In the genomic region with DNA sequence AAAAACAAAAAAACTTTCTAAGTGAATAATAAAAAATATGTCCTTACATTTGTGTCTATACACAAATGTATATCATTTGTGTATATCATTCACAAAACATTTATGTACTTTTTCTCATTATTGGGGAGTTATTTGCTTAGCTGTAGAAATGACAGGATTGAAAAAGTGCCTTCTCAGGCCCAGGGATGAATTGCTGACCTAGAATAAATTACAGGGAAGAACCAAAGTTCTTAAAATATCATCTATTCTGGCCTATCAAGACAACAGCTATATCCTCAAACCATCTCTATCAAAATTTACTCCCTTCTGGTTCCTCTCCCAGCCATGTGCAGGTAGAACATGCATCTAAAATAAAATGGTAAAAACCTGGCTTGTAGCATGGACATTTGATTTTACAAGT, we compare ENCODE assay signal across 22 cellular contexts. TPM values are rescaled to one million over a fixed set of nuclear protein-coding genes. Genes with fewer than 3 reads are reported as not detected.
DNase-seq lines count a peak whose midpoint lies in the region; ATAC-seq and TF ChIP-seq lines count a peak whose summit lies in the region.
"Had no signal": no experiment of that assay in that cellular context is flagged by ENCODE, and none has a peak within 500 bp of the region (broad histone marks: within the 10 kb centered on the region; RNA-seq: fewer than 3 reads in every experiment).

No MANE protein-coding gene starts in this region.

- H3K9ac ChIP-seq in DND-41 (ENCODE audit: low read depth, low read length): no peak overlapping the region
- no peak overlapping the region for H3K9ac ChIP-seq in neural progenitor cell

- H3K27ac Mint-ChIP-seq in IgD-negative memory B cell (peak overlapping the region in 2 of 3 donors; percentile 60 to 71), T-cell (peak overlapping the region; percentile 27 to 39), neural progenitor cell (no peak overlapping the region)

- H3K36me3 Mint-ChIP-seq in IgD-negative memory B cell (no peaks in the 10 kb centered on the region), T-cell (no peaks in the 10 kb centered on the region), neural progenitor cell (peaks cover 3% of the 10 kb centered on the region)

- H3K9me3 Mint-ChIP-seq in IgD-negative memory B cell (no peaks in the 10 kb centered on the region), T-cell (no peaks in the 10 kb centered on the region), neural progenitor cell (no peaks in the 10 kb centered on the region)
- H3K9me3 Mint-ChIP-seq: CD4-positive, alpha-beta memory T cell had no signal

- H3K9me3 ChIP-seq in DND-41 (ENCODE audit: insufficient read depth, low read length, severe bottlenecking) (no peaks in the 10 kb centered on the region), neural progenitor cell (ENCODE audit: low read depth) (no peaks in the 10 kb centered on the region)
- H3K9me3 ChIP-seq: Caco-2 had no signal

- H3K4me1 Mint-ChIP-seq in IgD-negative memory B cell (peaks cover 16 to 19% (median 18%) of the 10 kb centered on the region in 3 donors), T-cell (peaks cover 24 to 28% (median 26%) of the 10 kb centered on the region in 3 donors), neural progenitor cell (peaks cover 25% of the 10 kb centered on the region)

- no peak for TF ChIP-seq CTCF in DND-41 (IDR thresholded peaks at IDR 0.05; ENCODE audit: borderline replicate concordance, extremely low read depth, low read length, poor library complexity, severe bottlenecking)
- TF ChIP-seq CTCF in neural progenitor cell (IDR thresholded peaks at IDR 0.05): no peak

- POLR2A ChIA-PET in T-cell (lab: Charles Lee): no interaction called here

- peaks cover 31% of the 10 kb centered on the region for H3K79me2 ChIP-seq in DND-41 (ENCODE audit: insufficient read depth, low read length)
- peaks cover 28% of the 10 kb centered on the region for H3K79me2 ChIP-seq in neural progenitor cell (ENCODE audit: low read depth)

- H3K36me3 ChIP-seq in DND-41 (ENCODE audit: insufficient read depth, low read length) (no peaks in the 10 kb centered on the region; the same call in 1 of the 2 replicates), neural progenitor cell (no peaks in the 10 kb centered on the region)

- H3K4me1 ChIP-seq in DND-41 (ENCODE audit: insufficient read depth, low read length): peaks cover 26% of the 10 kb centered on the region
- H3K4me1 ChIP-seq in neural progenitor cell: peaks cover 18% of the 10 kb centered on the region

- no peaks in the 10 kb centered on the region for H3K27me3 Mint-ChIP-seq in IgD-negative memory B cell
- peaks cover 14 to 15% of the 10 kb centered on the region in 2 donors for H3K27me3 Mint-ChIP-seq in T-cell
- H3K27me3 Mint-ChIP-seq in neural progenitor cell (ENCODE audit: insufficient read depth, low read depth): peaks cover 3% of the 10 kb centered on the region

- H3K27ac ChIP-seq in DND-41 (ENCODE audit: low read length): no peak overlapping the region
- no peak overlapping the region for H3K27ac ChIP-seq in neural progenitor cell

- ATAC-seq in DND-41 (ENCODE audit: insufficient read depth, low read depth) (no peak), T-cell (replicated peaks in 1 of 4) (no peak), GM19397 (IDR thresholded peaks at IDR 0.05; ENCODE audit: unreplicated experiment) (no peak), GM21381 (IDR thresholded peaks at IDR 0.05; ENCODE audit: unreplicated experiment) (no peak)
- ATAC-seq: HCT116, PC-3 had no signal

- CTCF ChIA-PET in T-cell (lab: Charles Lee): interaction anchor here in 1 of 2 donors (3.5 kb wide), 1 partner anchor 17 kb away, joined by 40 read pairs; no protein-coding TSS in a partner anchor

- peak overlapping the region; percentile 56 for H2AFZ ChIP-seq in DND-41 (ENCODE audit: low read depth, low read length)
- no peak overlapping the region for H2AFZ ChIP-seq in neural progenitor cell (replicated peaks)

- H3K4me3 ChIP-seq in DND-41 (ENCODE audit: low read depth in 1 of 2, low read length in 2 of 2) (no peak overlapping the region), neural progenitor cell (no peak overlapping the region)
- H3K4me3 ChIP-seq: SK-N-MC had no signal

- peak overlapping the region in 2 of 4 donors; percentile 16 to 56 for H3K4me3 Mint-ChIP-seq in IgD-negative memory B cell
- H3K4me3 Mint-ChIP-seq in T-cell: no peak overlapping the region
- H3K4me3 Mint-ChIP-seq in neural progenitor cell: peak overlapping the region; percentile 28

- no peak overlapping the region for H3K4me2 ChIP-seq in DND-41 (ENCODE audit: insufficient read depth, low read length)
- H3K4me2 ChIP-seq in neural progenitor cell: no peak overlapping the region

- no peak for DNase-seq in DND-41
- no peak for DNase-seq in T-cell
- no peak for DNase-seq in neural progenitor cell (ENCODE audit: low spot score)
- no peak for DNase-seq in globus pallidus (ENCODE audit: low spot score)
- DNase-seq: Caco-2; CD4-positive, alpha-beta memory T cell; DMS 273 treated with DMSO at 0.1 percent for 48 hours; DMS79 treated with DMSO at 0.1 percent for 48 hours; KG1; NCI-H1105; NCI-H2029 treated with DMSO at 0.1 percent for 48 hours; NCI-H345; NCI-H524; NCI-H82; PC-3; RPMI8226; SHP77 treated with DMSO at 0.1 percent for 48 hours had no signal

- H4K20me1 ChIP-seq in DND-41 (ENCODE audit: insufficient read depth, low read length) (peaks cover 14% of the 10 kb centered on the region; the same call in 1 of the 2 replicates), neural progenitor cell (ENCODE audit: low read depth) (peaks cover 22% of the 10 kb centered on the region)

- H3F3A ChIP-seq in neural progenitor cell (ENCODE audit: low read depth): peaks cover 23% of the 10 kb centered on the region

- no peaks in the 10 kb centered on the region for H3K27me3 ChIP-seq in DND-41 (ENCODE audit: insufficient read depth, low read length, poor library complexity)
- H3K27me3 ChIP-seq in neural progenitor cell: no peaks in the 10 kb centered on the region

RNA-seq across cellular contexts. Expression of gene RAB6A, which starts 1.9 kb away (rescaled TPM):
- polyA plus RNA-seq in IgD-negative memory B cell: 93.4 TPM
- 100 to 1,000 TPM in 3 of 5 donors, 10 to 100 TPM in 2; 58.1 to 118 (median 102) TPM for total RNA-seq in T-cell
- total RNA-seq in neural progenitor cell (ENCODE audit: low replicate concordance): 54.7 and 58.7 TPM in 2 replicates

RNA-seq across cellular contexts. Expression of gene MRPL48, which starts 24.9 kb away (rescaled TPM):
- 61.0 TPM for polyA plus RNA-seq in IgD-negative memory B cell
- total RNA-seq in T-cell (10 to 100 TPM; 21.9 to 26.6 (median 25.7) TPM), neural progenitor cell (ENCODE audit: low replicate concordance) (21.0 and 27.2 TPM in 2 replicates)
